1 cellular context compared by ENCODE assay signal in the genomic region with DNA sequence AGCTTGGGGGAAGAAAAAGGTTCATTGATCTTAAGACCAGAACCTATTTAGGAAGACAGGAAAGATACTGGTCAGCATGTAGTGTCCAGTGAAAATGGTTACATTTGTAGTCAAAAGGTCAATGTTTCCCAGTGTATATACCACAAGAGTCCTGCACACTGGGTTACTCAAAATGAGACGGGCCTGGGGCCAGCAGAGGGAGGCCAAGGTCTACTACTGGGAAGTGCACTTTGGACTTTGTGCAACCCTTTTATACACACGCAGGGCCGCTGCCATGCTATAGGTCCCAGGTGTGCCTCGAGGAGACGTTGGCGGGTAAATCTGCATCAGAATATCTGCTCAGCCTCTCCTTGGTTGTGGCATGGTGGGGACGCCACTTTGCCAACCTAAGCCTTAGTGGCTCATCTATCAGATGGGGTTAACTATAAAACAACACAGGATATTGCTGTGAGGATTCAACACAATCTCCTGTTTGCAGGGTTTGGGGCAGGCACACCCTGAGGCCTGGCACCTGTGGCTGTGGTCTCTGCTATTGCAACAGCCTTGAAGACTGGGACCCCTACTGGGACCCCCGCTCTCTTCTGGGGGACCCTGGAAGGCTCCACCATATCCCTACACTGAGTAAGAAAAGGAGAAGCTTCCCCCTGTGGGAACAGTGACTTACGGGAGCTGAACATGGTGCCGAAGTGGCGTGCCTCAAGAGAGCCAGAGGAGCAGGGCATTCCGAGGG.
TF ChIP-seq lines count a peak whose summit lies in the region.

No MANE protein-coding gene starts in this region.

TF ChIP-seq in IMR-90, 13 proteins besides CTCF, POLR2A, EP300 and RAD21:
- TF ChIP-seq NFE2L2 (IDR thresholded peaks at IDR 0.05; ENCODE audit: low read depth, low read length) (no peak), CHD1 (IDR thresholded peaks at IDR 0.05; ENCODE audit: low read depth, low read length) (no peak), SMC3 (IDR thresholded peaks at IDR 0.05; ENCODE audit: low read depth, low read length) (no peak), MXI1 (IDR thresholded peaks at IDR 0.05; ENCODE audit: borderline replicate concordance, low read depth, low read length) (no peak), MAFK (IDR thresholded peaks at IDR 0.05; ENCODE audit: low read depth, low read length) (no peak), CEBPB (IDR thresholded peaks at IDR 0.05; ENCODE audit: low read depth, low read length) (no peak), USF2 (IDR thresholded peaks at IDR 0.05; ENCODE audit: low read depth, low read length) (no peak), RCOR1 (IDR thresholded peaks at IDR 0.05; ENCODE audit: insufficient replicate concordance, low read length) (no peak), MAZ (IDR thresholded peaks at IDR 0.05; ENCODE audit: borderline replicate concordance, low read depth, low read length) (no peak), BHLHE40 (IDR thresholded peaks at IDR 0.05; ENCODE audit: low read depth, low read length) (no peak), RFX5 (IDR thresholded peaks at IDR 0.05; ENCODE audit: low read depth, low read length) (no peak)
